1 cellular context compared by ENCODE assay signal in the genomic region with DNA sequence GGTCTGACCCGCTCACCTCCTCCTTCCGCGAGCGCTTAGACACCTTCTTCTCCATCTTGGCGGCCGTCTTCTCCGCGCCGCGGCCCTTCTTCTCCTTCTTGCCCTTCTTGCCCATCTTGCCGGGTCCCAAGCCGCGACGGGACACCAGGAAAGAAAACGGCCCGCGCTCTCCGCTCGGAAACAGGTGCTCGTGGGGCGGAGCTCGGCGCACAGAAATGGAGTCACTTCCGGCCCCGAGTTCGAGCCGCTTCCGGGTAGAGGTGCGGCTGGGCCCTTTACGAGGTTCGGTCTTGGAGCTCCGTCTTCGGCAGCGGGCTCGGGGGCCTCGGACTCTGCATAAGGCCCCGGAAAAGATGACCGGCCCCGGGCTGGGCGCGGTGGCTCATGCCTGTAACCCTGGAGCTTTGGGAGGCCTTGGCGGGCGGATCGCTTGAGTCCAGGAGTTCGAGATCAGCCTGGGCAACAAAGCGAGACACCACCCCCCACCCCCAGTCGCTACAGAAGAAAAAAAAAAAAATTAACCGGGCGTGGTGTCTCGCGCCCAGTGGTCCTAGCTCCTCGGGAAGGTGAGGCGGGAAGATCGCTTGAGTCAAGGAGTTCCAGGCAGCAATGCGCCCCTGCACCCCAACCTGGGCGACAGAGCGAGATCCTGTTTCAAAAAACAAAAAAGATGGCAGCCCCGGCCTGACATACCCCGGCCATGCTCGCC.
TF ChIP-seq lines count a peak whose summit lies in the region.

Gene KLHDC4, minus strand, starts transcription at position 211 of the 709 bp plus-strand sequence. Its CDS starts 96 bp downstream, at position 115.

TF ChIP-seq in HEK293, 187 proteins besides CTCF, POLR2A, EP300 and RAD21 (continued from another document):
- TF ChIP-seq, protein P1, sequence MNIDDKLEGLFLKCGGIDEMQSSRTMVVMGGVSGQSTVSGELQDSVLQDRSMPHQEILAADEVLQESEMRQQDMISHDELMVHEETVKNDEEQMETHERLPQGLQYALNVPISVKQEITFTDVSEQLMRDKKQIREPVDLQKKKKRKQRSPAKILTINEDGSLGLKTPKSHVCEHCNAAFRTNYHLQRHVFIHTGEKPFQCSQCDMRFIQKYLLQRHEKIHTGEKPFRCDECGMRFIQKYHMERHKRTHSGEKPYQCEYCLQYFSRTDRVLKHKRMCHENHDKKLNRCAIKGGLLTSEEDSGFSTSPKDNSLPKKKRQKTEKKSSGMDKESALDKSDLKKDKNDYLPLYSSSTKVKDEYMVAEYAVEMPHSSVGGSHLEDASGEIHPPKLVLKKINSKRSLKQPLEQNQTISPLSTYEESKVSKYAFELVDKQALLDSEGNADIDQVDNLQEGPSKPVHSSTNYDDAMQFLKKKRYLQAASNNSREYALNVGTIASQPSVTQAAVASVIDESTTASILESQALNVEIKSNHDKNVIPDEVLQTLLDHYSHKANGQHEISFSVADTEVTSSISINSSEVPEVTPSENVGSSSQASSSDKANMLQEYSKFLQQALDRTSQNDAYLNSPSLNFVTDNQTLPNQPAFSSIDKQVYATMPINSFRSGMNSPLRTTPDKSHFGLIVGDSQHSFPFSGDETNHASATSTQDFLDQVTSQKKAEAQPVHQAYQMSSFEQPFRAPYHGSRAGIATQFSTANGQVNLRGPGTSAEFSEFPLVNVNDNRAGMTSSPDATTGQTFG (tag by site-specific recombination; IDR thresholded peaks at IDR 0.05; ENCODE audit: borderline replicate concordance): no peak
- no peak for TF ChIP-seq ZNF555 (tag by site-specific recombination; conservative IDR thresholded peaks at IDR 0.05)
- TF ChIP-seq SETDB1 (IDR thresholded peaks at IDR 0.05; ENCODE audit: insufficient read length, low read length): no peak
- TF ChIP-seq ZNF214 (tag by site-specific recombination; IDR thresholded peaks at IDR 0.05; ENCODE audit: borderline replicate concordance): no peak
- TF ChIP-seq, protein P2, sequence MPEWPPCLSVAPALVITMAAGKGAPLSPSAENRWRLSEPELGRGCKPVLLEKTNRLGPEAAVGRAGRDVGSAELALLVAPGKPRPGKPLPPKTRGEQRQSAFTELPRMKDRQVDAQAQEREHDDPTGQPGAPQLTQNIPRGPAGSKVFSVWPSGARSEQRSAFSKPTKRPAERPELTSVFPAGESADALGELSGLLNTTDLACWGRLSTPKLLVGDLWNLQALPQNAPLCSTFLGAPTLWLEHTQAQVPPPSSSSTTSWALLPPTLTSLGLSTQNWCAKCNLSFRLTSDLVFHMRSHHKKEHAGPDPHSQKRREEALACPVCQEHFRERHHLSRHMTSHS (tag by site-specific recombination; IDR thresholded peaks at IDR 0.05): no peak
- TF ChIP-seq ZNF629 (tag by site-specific recombination; IDR thresholded peaks at IDR 0.05): peak; percentile 47
